In the genomic region with DNA sequence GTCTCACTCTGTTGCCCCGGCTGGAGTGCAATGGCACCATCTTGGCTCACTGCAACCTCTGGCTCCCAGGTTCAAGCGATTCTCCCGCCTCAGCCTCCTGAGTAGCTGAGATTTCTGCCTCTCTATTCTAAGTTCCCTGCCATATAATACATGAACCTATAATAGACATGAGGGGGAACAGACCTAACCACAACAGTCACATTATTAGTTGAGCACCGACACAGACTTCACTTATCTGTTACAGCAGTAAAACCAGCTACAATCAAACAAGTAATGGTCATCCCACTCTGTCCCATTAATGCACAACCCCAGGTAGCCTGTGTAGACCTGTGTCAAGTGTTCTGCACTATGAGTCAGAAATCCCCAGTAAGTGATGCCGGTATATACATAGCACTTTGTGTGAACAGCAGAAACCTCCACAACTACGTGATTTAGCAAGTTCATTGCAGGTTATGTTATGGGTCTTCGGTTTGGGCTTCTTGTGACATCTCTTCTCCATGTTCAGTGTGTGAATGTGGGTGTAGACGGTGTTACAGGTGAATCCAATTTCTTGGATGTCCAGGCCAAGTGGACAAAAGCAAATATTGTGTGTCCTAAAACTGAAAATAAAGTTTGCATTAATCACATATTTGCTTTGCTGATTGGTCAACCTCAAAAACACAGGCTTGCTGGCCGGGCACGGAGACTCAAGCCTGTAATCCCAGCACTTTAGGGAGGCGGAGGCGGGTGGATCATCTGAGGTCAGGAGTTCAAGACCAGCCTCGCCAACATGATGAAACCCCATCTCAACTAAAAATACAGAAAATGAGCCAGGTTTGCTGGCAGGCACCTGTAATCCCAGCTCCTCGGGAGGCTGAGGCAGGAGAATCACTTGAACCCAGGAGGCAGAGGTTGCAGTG, we compare ENCODE assay signal across 2 cellular contexts.
TF ChIP-seq lines count a peak whose summit lies in the region.

No MANE protein-coding gene starts in this region.

TF ChIP-seq in K562, 482 proteins besides CTCF, POLR2A, EP300 and RAD21:
- TF ChIP-seq ZSCAN29 (IDR thresholded peaks at IDR 0.05) (0 out of 2 replicates have a peak, but pooled peaks have one; percentile 34), HMG20A (CRISPR knock-in tag; conservative IDR thresholded peaks at IDR 0.05) (no peak)

TF ChIP-seq in HEK293T, 16 proteins besides CTCF, POLR2A, EP300 and RAD21:
- TF ChIP-seq ZNF384 (IDR thresholded peaks at IDR 0.05): no peak
- TF ChIP-seq FOXM1 (IDR thresholded peaks at IDR 0.05; ENCODE audit: borderline replicate concordance): no peak
- no peak for TF ChIP-seq BHLHE40 (IDR thresholded peaks at IDR 0.05; ENCODE audit: borderline replicate concordance)
- no peak for TF ChIP-seq CTBP1 (IDR thresholded peaks at IDR 0.05; ENCODE audit: borderline replicate concordance)
- no peak for TF ChIP-seq NFRKB (IDR thresholded peaks at IDR 0.05)
TF ChIP-seq in HEK293T: peak in this region for 0.
